Comparison of ENCODE assay signal across 30 cellular contexts in the genomic region with DNA sequence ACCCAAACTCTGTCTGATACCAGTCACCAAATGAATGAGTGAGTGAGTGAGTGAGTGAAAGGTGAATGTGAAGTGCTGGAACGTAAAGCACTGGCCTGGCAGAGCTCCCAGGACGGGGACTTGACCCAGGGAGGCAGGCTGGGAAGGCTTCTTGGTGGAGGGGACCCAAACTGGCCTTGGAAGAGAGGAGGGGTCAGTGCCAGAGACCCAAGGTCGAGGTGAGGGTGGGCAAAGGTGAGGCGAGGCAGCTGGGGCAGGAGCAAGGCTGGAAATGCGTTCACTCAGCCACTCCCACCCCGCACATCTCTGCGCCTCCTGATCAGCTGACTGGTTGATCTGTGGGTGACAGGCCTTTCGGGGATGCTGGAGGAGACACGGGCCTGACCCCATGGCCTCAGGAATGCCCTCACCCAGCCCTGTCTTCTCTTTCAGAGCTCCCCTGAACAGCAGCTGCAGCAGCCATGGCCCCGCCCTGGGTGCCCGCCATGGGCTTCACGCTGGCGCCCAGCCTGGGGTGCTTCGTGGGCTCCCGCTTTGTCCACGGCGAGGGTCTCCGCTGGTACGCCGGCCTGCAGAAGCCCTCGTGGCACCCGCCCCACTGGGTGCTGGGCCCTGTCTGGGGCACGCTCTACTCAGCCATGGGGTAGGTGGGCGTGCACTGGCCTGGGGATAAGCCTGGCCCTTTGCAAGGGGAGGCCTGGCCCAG. TPM values are rescaled to one million over a fixed set of nuclear protein-coding genes. Genes with fewer than 3 reads are reported as not detected.
DNase-seq lines count a peak whose midpoint lies in the region; ATAC-seq and TF ChIP-seq lines count a peak whose summit lies in the region.
"Had no signal": no experiment of that assay in that cellular context is flagged by ENCODE, and none has a peak within 500 bp of the region (broad histone marks: within the 10 kb centered on the region; RNA-seq: fewer than 3 reads in every experiment).

No MANE protein-coding gene starts in this region.

- peak; percentile 7 for ATAC-seq in mucosa of descending colon
- no peak for ATAC-seq in left lung
- ATAC-seq: activated CD4-positive, CD25-positive, alpha-beta regulatory T cell treated with anti-CD3 and anti-CD28 coated beads, Interleukin-2, amount 50 U/mL, for 24 hours; activated T-cell treated with anti-CD3 and anti-CD28 coated beads, Interleukin-2, amount 50 U/mL, for 72 hours; natural killer cell treated with Interleukin-12 subunit alpha and Interleukin-12 subunit beta and Interleukin-15 and Interleukin-18, amount 100 ng/mL, for 72 hours; PC-3; SK-N-SH treated with all-trans-retinoic acid at 6 μM for 48 hours had no signal

- intact Hi-C loops in mucosa of descending colon (cut with DNase I, micrococcal nuclease), result no loop called here
- intact Hi-C loops in stomach (cut with DNase I; ENCODE audit: low total_unique reads), result no loop called here
- intact Hi-C loops in left lung (cut with DNase I), result no loop called here
- intact Hi-C loops in breast epithelium (cut with DNase I; ENCODE audit: low total_unique reads), result loop anchor here (10.0 kb wide), 1 partner anchor 1206 kb away; no protein-coding TSS in a partner anchor

- H3K27ac ChIP-seq in stomach (peak overlapping the region; percentile 75 to 81 (median 75)), left lung (no peak overlapping the region), breast epithelium (no peak overlapping the region)
- H3K27ac ChIP-seq: heart left ventricle, parathyroid adenoma, testis, uterus had no signal

- no peak overlapping the region for H3K4me3 ChIP-seq in NT2/D1 (ENCODE audit: insufficient read length, low read depth)
- H3K4me3 ChIP-seq in mucosa of descending colon, result no peak overlapping the region
- H3K4me3 ChIP-seq in stomach, result no peak overlapping the region
- H3K4me3 ChIP-seq in left lung, result no peak overlapping the region
- no peak overlapping the region for H3K4me3 ChIP-seq in breast epithelium
- H3K4me3 ChIP-seq: heart left ventricle, testis, uterus had no signal

- H3K9me3 ChIP-seq in NT2/D1 (ENCODE audit: insufficient read depth, low read length), result no peaks in the 10 kb centered on the region
- no peaks in the 10 kb centered on the region for H3K9me3 ChIP-seq in mucosa of descending colon
- H3K9me3 ChIP-seq in stomach, result no peaks in the 10 kb centered on the region
- H3K9me3 ChIP-seq in left lung, result no peaks in the 10 kb centered on the region
- no peaks in the 10 kb centered on the region for H3K9me3 ChIP-seq in breast epithelium
- H3K9me3 ChIP-seq: heart left ventricle, testis, uterus had no signal

- TF ChIP-seq POLR2A in stomach (IDR thresholded peaks at IDR 0.05) (no peak), breast epithelium (IDR thresholded peaks at IDR 0.05) (no peak)

- peaks cover 5% of the 10 kb centered on the region for H3K36me3 ChIP-seq in NT2/D1 (ENCODE audit: insufficient read depth, insufficient read length, low read length)
- no peaks in the 10 kb centered on the region for H3K36me3 ChIP-seq in mucosa of descending colon (ENCODE audit: low read depth)
- H3K36me3 ChIP-seq in stomach, result peaks cover 6 to 56% (median 40%) of the 10 kb centered on the region in 4 donors
- peaks cover 0 to 68% of the 10 kb centered on the region in 2 donors for H3K36me3 ChIP-seq in left lung
- no peaks in the 10 kb centered on the region for H3K36me3 ChIP-seq in breast epithelium
- H3K36me3 ChIP-seq: uterus had no signal

- no peak overlapping the region for H3K4me3 Mint-ChIP-seq in brain
- H3K4me3 Mint-ChIP-seq: activated T-cell treated with anti-CD3 and anti-CD28 coated beads, Interleukin-2, amount 50 U/mL, for 72 hours; mesothelial cell of epicardium; natural killer cell treated with Interleukin-12 subunit alpha and Interleukin-12 subunit beta and Interleukin-15 and Interleukin-18, amount 100 ng/mL, for 72 hours; T-helper 1 cell treated with Interleukin-12 subunit alpha and Interleukin-12 subunit beta and Interleukin-4 antibody, amounts not matched to agents 30 μg/mL and 1 μg/mL, for 36 hours had no signal

- H3K4me1 Mint-ChIP-seq in brain, result peaks cover 6% of the 10 kb centered on the region
- H3K4me1 Mint-ChIP-seq: mesothelial cell of epicardium had no signal

- no peak for DNase-seq in NT2/D1 (ENCODE audit: low read depth, low spot score)
- DNase-seq in mucosa of descending colon, result peak in 2 of 3 donors; percentile 32 to 62
- peak; percentile 55 for DNase-seq in stomach
- DNase-seq in dedifferentiated amniotic fluid mesenchymal stem cell (ENCODE audit: extremely low spot score), result no peak
- DNase-seq in left lung, result no peak
- no peak for DNase-seq in breast epithelium (ENCODE audit: low spot score in 2 of 2)
- DNase-seq: activated CD4-positive, alpha-beta T cell treated with anti-CD3 and anti-CD28 coated beads, Interleukin-2, amount 50 U/mL, for 4 hours; activated naive CD4-positive, alpha-beta T cell; activated T-cell treated with anti-CD3 and anti-CD28 coated beads, Interleukin-2, amount 50 U/mL, for 72 hours; amniotic stem cell; effector memory CD4-positive, alpha-beta T cell; erythroblast; heart left ventricle; islet precursor cell; Karpas-422; NCI-H524; NK-92 treated with Interleukin-12 subunit alpha and Interleukin-12 subunit beta, amount 100 ng/mL, for 24 hours; PC-3; retina; stimulated activated naive CD4-positive, alpha-beta T cell treated with Interleukin-2 at 50 U/mL for 16 hours; testis; uterus had no signal

- H3K27me3 ChIP-seq in NT2/D1 (ENCODE audit: insufficient read depth, insufficient read length) (no peaks in the 10 kb centered on the region), stomach (no peaks in the 10 kb centered on the region), left lung (no peaks in the 10 kb centered on the region), breast epithelium (no peaks in the 10 kb centered on the region)
- H3K27me3 ChIP-seq: heart left ventricle, testis, uterus had no signal

- peak overlapping the region in 4 of 5 experiments; percentile 25 to 75 (median 46) for H3K27ac Mint-ChIP-seq in brain
- H3K27ac Mint-ChIP-seq: mesothelial cell of epicardium; T-helper 1 cell treated with Interleukin-12 subunit alpha and Interleukin-12 subunit beta and Interleukin-4 antibody, amounts not matched to agents 30 μg/mL and 1 μg/mL, for 36 hours had no signal

- no peaks in the 10 kb centered on the region for H3K36me3 Mint-ChIP-seq in brain
- H3K36me3 Mint-ChIP-seq: mesothelial cell of epicardium; natural killer cell treated with Interleukin-12 subunit alpha and Interleukin-12 subunit beta and Interleukin-15 and Interleukin-18, amount 100 ng/mL, for 72 hours had no signal

- peaks cover 0 to 3% (median 0%) of the 10 kb centered on the region in 5 experiments for H3K9me3 Mint-ChIP-seq in brain
- H3K9me3 Mint-ChIP-seq: activated T-cell treated with anti-CD3 and anti-CD28 coated beads, Interleukin-2, amount 50 U/mL, for 72 hours; mesothelial cell of epicardium; natural killer cell treated with Interleukin-12 subunit alpha and Interleukin-12 subunit beta and Interleukin-15 and Interleukin-18, amount 100 ng/mL, for 72 hours; T-helper 1 cell treated with Interleukin-12 subunit alpha and Interleukin-12 subunit beta and Interleukin-4 antibody, amounts not matched to agents 30 μg/mL and 1 μg/mL, for 36 hours had no signal

- peaks cover 6% of the 10 kb centered on the region for H3K4me1 ChIP-seq in NT2/D1 (ENCODE audit: insufficient read depth, insufficient read length)
- H3K4me1 ChIP-seq in mucosa of descending colon (ENCODE audit: low read depth), result peaks cover 57% of the 10 kb centered on the region
- H3K4me1 ChIP-seq in stomach, result peaks cover 46 to 91% (median 79%) of the 10 kb centered on the region in 4 donors
- H3K4me1 ChIP-seq in left lung, result peaks cover 3 to 86% of the 10 kb centered on the region in 2 donors
- peaks cover 0 to 6% of the 10 kb centered on the region in 2 donors for H3K4me1 ChIP-seq in breast epithelium
- H3K4me1 ChIP-seq: parathyroid adenoma, uterus had no signal

- WGBS in stomach, 5 donors, result 67 to 85% (median 76%) methylated on average over 17 to 24 of the region's 24 CpGs

- H3K9ac ChIP-seq in NT2/D1 (ENCODE audit: insufficient read length, low read depth), result peak overlapping the region; percentile 17
- H3K9ac ChIP-seq: parathyroid adenoma had no signal

- H3K27me3 Mint-ChIP-seq in brain, result peaks cover 3% of the 10 kb centered on the region
- H3K27me3 Mint-ChIP-seq: natural killer cell treated with Interleukin-12 subunit alpha and Interleukin-12 subunit beta and Interleukin-15 and Interleukin-18, amount 100 ng/mL, for 72 hours had no signal

- no peak for TF ChIP-seq EP300 in stomach (IDR thresholded peaks at IDR 0.05)

- TF ChIP-seq CTCF in brain (conservative IDR thresholded peaks at IDR 0.05) (no peak), mucosa of descending colon (IDR thresholded peaks at IDR 0.05) (no peak), stomach (IDR thresholded peaks at IDR 0.05) (no peak), left lung (IDR thresholded peaks at IDR 0.05) (no peak), breast epithelium (IDR thresholded peaks at IDR 0.05) (no peak)

RNA-seq across cellular contexts. Expression of gene TSPO, which starts 7.6 kb away (rescaled TPM):
- 84.5 TPM for polyA plus RNA-seq in brain (ENCODE audit: insufficient read depth, low read depth, low replicate concordance)
- total RNA-seq in mucosa of descending colon, result 100 to 1,000 TPM; 134 to 281 (median 236) TPM
- 100 to 1,000 TPM; 198 to 421 (median 397) TPM for total RNA-seq in stomach
- 100 to 1,000 TPM; 323 to 489 (median 362) TPM for polyA plus RNA-seq in stomach
- 100 to 1,000 TPM; 195 to 276 TPM for total RNA-seq in left lung
- 100 to 1,000 TPM; 250 to 468 (median 284) TPM for total RNA-seq in breast epithelium

RNA-seq across cellular contexts. Expression of gene MCAT, which starts 15.7 kb away (rescaled TPM):
- polyA plus RNA-seq in brain (ENCODE audit: insufficient read depth, low read depth, low replicate concordance) (22.9 TPM), stomach (10 to 100 TPM; 17.0 to 24.6 (median 17.8) TPM)
- total RNA-seq in mucosa of descending colon (10 to 100 TPM; 16.1 to 18.8 (median 17.0) TPM), stomach (100 to 1,000 TPM in 1 of 5 donors, 10 to 100 TPM in 3, not detected in 1; 11.7 to 197 (median 23.6) TPM), left lung (10 to 100 TPM; 15.0 to 16.6 TPM), breast epithelium (10 to 100 TPM; 18.6 to 31.1 (median 26.2) TPM)

RNA-seq across cellular contexts. Expression of gene TTLL12, which starts 28.0 kb away (rescaled TPM):
- 41.0 TPM for polyA plus RNA-seq in brain (ENCODE audit: insufficient read depth, low read depth, low replicate concordance)
- total RNA-seq in mucosa of descending colon, result 10 to 100 TPM; 47.6 to 95.2 (median 90.1) TPM
- total RNA-seq in stomach, result 10 to 100 TPM in 4 of 5 donors, 1 to 10 TPM in 1; 4.1 to 64.3 (median 18.7) TPM
- 10 to 100 TPM; 27.6 to 45.3 (median 32.7) TPM for polyA plus RNA-seq in stomach
- total RNA-seq in left lung, result 10 to 100 TPM; 26.4 to 42.1 TPM
- total RNA-seq in breast epithelium, result 10 to 100 TPM; 25.9 to 36.0 (median 31.4) TPM

RNA-seq across cellular contexts. Expression of gene BIK, which starts 48.4 kb away (rescaled TPM):
- 3.6 TPM for polyA plus RNA-seq in brain (ENCODE audit: insufficient read depth, low read depth, low replicate concordance)
- 10 to 100 TPM in 2 of 3 donors, 1 to 10 TPM in 1; 8.4 to 28.3 (median 20.6) TPM for total RNA-seq in mucosa of descending colon
- 10 to 100 TPM in 2 of 5 donors, 1 to 10 TPM in 1, not detected in 2; 2.3 to 29.2 (median 13.5) TPM for total RNA-seq in stomach
- polyA plus RNA-seq in stomach, result 10 to 100 TPM; 12.8 to 25.5 (median 19.7) TPM
- total RNA-seq in left lung, result 1 to 10 TPM; 2.0 to 3.1 TPM
- 10 to 100 TPM in 2 of 3 donors, not detected in 1; 22.6 to 25.0 TPM for total RNA-seq in breast epithelium
- total RNA-seq: natural killer cell treated with Interleukin-12 subunit alpha and Interleukin-12 subunit beta and Interleukin-15 and Interleukin-18, amount 100 ng/mL, for 72 hours had no signal
- polyA plus RNA-seq: AG04450 had no signal

Comparison
In these comparisons a context has a peak if more than half of its experiments do, and no peak if none do; other contexts are left out.
1. DNase-seq: peak in mucosa of descending colon (2 of 3) and stomach (single experiment); none in NT2/D1 (single experiment), dedifferentiated amniotic fluid mesenchymal stem cell (single experiment), left lung (0 of 2) and breast epithelium (0 of 2).
2. H3K27ac ChIP-seq: peak in stomach (5 of 5); none in left lung (0 of 2) and breast epithelium (0 of 2).